ENCODE assay signal across 1 cellular context in genomic region chr2:201232125-201232815, GRCh38.
TF ChIP-seq lines count a peak whose summit lies in the region.

No MANE protein-coding gene starts in this region.

TF ChIP-seq in GM12878, 131 proteins besides CTCF, POLR2A, EP300 and RAD21 (continued from another document and continues in another):
- TF ChIP-seq, protein P1, sequence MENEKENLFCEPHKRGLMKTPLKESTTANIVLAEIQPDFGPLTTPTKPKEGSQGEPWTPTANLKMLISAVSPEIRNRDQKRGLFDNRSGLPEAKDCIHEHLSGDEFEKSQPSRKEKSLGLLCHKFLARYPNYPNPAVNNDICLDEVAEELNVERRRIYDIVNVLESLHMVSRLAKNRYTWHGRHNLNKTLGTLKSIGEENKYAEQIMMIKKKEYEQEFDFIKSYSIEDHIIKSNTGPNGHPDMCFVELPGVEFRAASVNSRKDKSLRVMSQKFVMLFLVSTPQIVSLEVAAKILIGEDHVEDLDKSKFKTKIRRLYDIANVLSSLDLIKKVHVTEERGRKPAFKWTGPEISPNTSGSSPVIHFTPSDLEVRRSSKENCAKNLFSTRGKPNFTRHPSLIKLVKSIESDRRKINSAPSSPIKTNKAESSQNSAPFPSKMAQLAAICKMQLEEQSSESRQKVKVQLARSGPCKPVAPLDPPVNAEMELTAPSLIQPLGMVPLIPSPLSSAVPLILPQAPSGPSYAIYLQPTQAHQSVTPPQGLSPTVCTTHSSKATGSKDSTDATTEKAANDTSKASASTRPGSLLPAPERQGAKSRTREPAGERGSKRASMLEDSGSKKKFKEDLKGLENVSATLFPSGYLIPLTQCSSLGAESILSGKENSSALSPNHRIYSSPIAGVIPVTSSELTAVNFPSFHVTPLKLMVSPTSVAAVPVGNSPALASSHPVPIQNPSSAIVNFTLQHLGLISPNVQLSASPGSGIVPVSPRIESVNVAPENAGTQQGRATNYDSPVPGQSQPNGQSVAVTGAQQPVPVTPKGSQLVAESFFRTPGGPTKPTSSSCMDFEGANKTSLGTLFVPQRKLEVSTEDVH (IDR thresholded peaks at IDR 0.05; ENCODE audit: low read depth, partially characterized antibody): peak; percentile 44
- no peak for TF ChIP-seq NFYA (IDR thresholded peaks at IDR 0.05; ENCODE audit: borderline replicate concordance, low read depth, low read length)
- 0 out of 2 replicates have a peak, but pooled peaks have one; percentile 43 for TF ChIP-seq POLR2AphosphoS2 (IDR thresholded peaks at IDR 0.05; ENCODE audit: low read depth, low read length)
- no peak for TF ChIP-seq CREB1 (IDR thresholded peaks at IDR 0.05; ENCODE audit: low read depth)
- TF ChIP-seq SMARCA5 (IDR thresholded peaks at IDR 0.05): peak; percentile 90; the same call in 1 of the 2 replicates
- no peak for TF ChIP-seq BMI1 (IDR thresholded peaks at IDR 0.05; ENCODE audit: borderline replicate concordance)
- 0 out of 2 replicates have a peak, but pooled peaks have one; percentile 50 for TF ChIP-seq MLLT1 (IDR thresholded peaks at IDR 0.05)
- no peak for TF ChIP-seq HDAC2 (IDR thresholded peaks at IDR 0.05)
- TF ChIP-seq NR2C1 (IDR thresholded peaks at IDR 0.05): peak; percentile 94
- TF ChIP-seq ETV6 (conservative IDR thresholded peaks at IDR 0.05 in 1 of 2, IDR thresholded peaks at IDR 0.05 in 1 of 2; ENCODE audit: borderline replicate concordance in 1 of 2, low read depth in 1 of 2): peak in 1 of 2 experiments; percentile 76; a peak in 2 of 4 replicates
- TF ChIP-seq RB1 (IDR thresholded peaks at IDR 0.05; ENCODE audit: borderline replicate concordance): 0 out of 2 replicates have a peak, but pooled peaks have one; percentile 38
- 0 out of 2 replicates have a peak, but pooled peaks have one; percentile 36 for TF ChIP-seq MEF2A (IDR thresholded peaks at IDR 0.05; ENCODE audit: insufficient read depth, low read depth, low read length)
- TF ChIP-seq GABPA (IDR thresholded peaks at IDR 0.05; ENCODE audit: low read depth): peak; percentile 87
- TF ChIP-seq CHD2 (IDR thresholded peaks at IDR 0.05; ENCODE audit: borderline replicate concordance, low read depth, low read length): no peak
- peak; percentile 71 for TF ChIP-seq IKZF1 (conservative IDR thresholded peaks at IDR 0.05)
- peak; percentile 65 for TF ChIP-seq NBN (IDR thresholded peaks at IDR 0.05)
- peak; percentile 74 for TF ChIP-seq E4F1 (IDR thresholded peaks at IDR 0.05; ENCODE audit: borderline replicate concordance, partially characterized antibody)
- TF ChIP-seq NR2F1 (conservative IDR thresholded peaks at IDR 0.05): no peak
- peak; percentile 20; the same call in 1 of the 2 replicates for TF ChIP-seq JUNB (IDR thresholded peaks at IDR 0.05)
- TF ChIP-seq HCFC1 (IDR thresholded peaks at IDR 0.05; ENCODE audit: low read length): peak; percentile 58
- TF ChIP-seq ZNF24 (IDR thresholded peaks at IDR 0.05): 0 out of 2 replicates have a peak, but pooled peaks have one; percentile 15
- TF ChIP-seq, protein P2, sequence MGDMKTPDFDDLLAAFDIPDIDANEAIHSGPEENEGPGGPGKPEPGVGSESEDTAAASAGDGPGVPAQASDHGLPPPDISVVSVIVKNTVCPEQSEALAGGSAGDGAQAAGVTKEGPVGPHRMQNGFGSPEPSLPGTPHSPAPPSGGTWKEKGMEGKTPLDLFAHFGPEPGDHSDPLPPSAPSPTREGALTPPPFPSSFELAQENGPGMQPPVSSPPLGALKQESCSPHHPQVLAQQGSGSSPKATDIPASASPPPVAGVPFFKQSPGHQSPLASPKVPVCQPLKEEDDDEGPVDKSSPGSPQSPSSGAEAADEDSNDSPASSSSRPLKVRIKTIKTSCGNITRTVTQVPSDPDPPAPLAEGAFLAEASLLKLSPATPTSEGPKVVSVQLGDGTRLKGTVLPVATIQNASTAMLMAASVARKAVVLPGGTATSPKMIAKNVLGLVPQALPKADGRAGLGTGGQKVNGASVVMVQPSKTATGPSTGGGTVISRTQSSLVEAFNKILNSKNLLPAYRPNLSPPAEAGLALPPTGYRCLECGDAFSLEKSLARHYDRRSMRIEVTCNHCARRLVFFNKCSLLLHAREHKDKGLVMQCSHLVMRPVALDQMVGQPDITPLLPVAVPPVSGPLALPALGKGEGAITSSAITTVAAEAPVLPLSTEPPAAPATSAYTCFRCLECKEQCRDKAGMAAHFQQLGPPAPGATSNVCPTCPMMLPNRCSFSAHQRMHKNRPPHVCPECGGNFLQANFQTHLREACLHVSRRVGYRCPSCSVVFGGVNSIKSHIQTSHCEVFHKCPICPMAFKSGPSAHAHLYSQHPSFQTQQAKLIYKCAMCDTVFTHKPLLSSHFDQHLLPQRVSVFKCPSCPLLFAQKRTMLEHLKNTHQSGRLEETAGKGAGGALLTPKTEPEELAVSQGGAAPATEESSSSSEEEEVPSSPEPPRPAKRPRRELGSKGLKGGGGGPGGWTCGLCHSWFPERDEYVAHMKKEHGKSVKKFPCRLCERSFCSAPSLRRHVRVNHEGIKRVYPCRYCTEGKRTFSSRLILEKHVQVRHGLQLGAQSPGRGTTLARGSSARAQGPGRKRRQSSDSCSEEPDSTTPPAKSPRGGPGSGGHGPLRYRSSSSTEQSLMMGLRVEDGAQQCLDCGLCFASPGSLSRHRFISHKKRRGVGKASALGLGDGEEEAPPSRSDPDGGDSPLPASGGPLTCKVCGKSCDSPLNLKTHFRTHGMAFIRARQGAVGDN (IDR thresholded peaks at IDR 0.05): peak; percentile 90
- peak; percentile 79 for TF ChIP-seq HDGF (IDR thresholded peaks at IDR 0.05)
- TF ChIP-seq SIN3A (IDR thresholded peaks at IDR 0.05; ENCODE audit: low read depth, low read length): peak; percentile 73; the same call in 1 of the 2 replicates
- TF ChIP-seq, protein P3, sequence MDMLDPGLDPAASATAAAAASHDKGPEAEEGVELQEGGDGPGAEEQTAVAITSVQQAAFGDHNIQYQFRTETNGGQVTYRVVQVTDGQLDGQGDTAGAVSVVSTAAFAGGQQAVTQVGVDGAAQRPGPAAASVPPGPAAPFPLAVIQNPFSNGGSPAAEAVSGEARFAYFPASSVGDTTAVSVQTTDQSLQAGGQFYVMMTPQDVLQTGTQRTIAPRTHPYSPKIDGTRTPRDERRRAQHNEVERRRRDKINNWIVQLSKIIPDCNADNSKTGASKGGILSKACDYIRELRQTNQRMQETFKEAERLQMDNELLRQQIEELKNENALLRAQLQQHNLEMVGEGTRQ (IDR thresholded peaks at IDR 0.05; ENCODE audit: borderline replicate concordance, low read depth, low read length): no peak
- peak; percentile 49; the same call in 1 of the 2 replicates for TF ChIP-seq EED (IDR thresholded peaks at IDR 0.05; ENCODE audit: low read depth)
- TF ChIP-seq RELA (IDR thresholded peaks at IDR 0.05; ENCODE audit: borderline replicate concordance, partially characterized antibody): no peak
- TF ChIP-seq ZBTB4 (CRISPR knock-in tag; IDR thresholded peaks at IDR 0.05): no peak
- no peak for TF ChIP-seq ZNF207 (IDR thresholded peaks at IDR 0.05; ENCODE audit: borderline replicate concordance)
- TF ChIP-seq EGR1 (IDR thresholded peaks at IDR 0.05; ENCODE audit: borderline replicate concordance in 1 of 2, low read depth in 2 of 2, low read length in 2 of 2): no peak
- TF ChIP-seq, protein P4, sequence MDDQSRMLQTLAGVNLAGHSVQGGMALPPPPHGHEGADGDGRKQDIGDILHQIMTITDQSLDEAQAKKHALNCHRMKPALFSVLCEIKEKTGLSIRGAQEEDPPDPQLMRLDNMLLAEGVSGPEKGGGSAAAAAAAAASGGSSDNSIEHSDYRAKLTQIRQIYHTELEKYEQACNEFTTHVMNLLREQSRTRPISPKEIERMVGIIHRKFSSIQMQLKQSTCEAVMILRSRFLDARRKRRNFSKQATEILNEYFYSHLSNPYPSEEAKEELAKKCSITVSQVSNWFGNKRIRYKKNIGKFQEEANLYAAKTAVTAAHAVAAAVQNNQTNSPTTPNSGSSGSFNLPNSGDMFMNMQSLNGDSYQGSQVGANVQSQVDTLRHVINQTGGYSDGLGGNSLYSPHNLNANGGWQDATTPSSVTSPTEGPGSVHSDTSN (IDR thresholded peaks at IDR 0.05; ENCODE audit: insufficient replicate concordance, low read depth, low read length): no peak
- no peak for TF ChIP-seq PML (IDR thresholded peaks at IDR 0.05; ENCODE audit: low read length)
- TF ChIP-seq ELK1 (IDR thresholded peaks at IDR 0.05; ENCODE audit: low read depth, low read length): peak; percentile 58
- TF ChIP-seq, protein P5, sequence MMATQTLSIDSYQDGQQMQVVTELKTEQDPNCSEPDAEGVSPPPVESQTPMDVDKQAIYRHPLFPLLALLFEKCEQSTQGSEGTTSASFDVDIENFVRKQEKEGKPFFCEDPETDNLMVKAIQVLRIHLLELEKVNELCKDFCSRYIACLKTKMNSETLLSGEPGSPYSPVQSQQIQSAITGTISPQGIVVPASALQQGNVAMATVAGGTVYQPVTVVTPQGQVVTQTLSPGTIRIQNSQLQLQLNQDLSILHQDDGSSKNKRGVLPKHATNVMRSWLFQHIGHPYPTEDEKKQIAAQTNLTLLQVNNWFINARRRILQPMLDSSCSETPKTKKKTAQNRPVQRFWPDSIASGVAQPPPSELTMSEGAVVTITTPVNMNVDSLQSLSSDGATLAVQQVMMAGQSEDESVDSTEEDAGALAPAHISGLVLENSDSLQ (IDR thresholded peaks at IDR 0.05): no peak
- TF ChIP-seq YY1 (IDR thresholded peaks at IDR 0.05; ENCODE audit: low read depth, low read length): peak; percentile 94
